ENCODE assay signal across 10 cellular contexts in the genomic region with DNA sequence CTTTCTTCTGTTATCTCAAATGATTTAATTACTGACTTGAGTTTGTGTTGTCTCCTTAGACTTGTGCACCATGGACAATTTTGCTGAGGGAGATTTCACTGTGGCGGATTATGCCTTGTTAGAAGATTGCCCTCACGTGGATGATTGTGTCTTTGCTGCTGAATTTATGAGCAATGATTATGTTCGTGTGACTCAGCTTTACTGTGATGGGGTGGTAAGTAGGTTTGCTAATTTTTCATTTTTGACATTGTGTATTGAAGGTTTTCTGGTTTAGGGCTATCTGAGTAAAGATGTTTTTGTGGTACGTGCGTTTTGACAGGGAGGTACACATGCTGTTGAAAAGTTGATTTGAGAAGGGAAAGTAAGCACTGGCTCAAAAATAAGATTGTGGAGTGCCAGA. TPM values are rescaled to one million over a fixed set of nuclear protein-coding genes. Genes with fewer than 3 reads are reported as not detected.
DNase-seq lines count a peak whose midpoint lies in the region; TF ChIP-seq lines count a peak whose summit lies in the region.
"Had no signal": no experiment of that assay in that cellular context is flagged by ENCODE, and none has a peak within 500 bp of the region (broad histone marks: within the 10 kb centered on the region; RNA-seq: fewer than 3 reads in every experiment).

No MANE protein-coding gene starts in this region.

- WGBS in endodermal cell (ENCODE audit: insufficient coverage in 1 of 2, insufficient read length in 1 of 2), 2 experiments = 86 to 91% methylated on average over 3 to 5 of the region's 5 CpGs

- H3K27ac ChIP-seq in endodermal cell (ENCODE audit: low read depth, low read length) = no peak overlapping the region
- H3K27ac ChIP-seq: thyroid gland had no signal

- H3K4me3 Mint-ChIP-seq in endodermal cell = no peak overlapping the region
- H3K4me3 Mint-ChIP-seq: nephron progenitor cell had no signal

- no peaks in the 10 kb centered on the region for H3K9me3 ChIP-seq in endodermal cell (ENCODE audit: control insufficient read depth, low read length)
- H3K9me3 ChIP-seq: thyroid gland had no signal

- H3K27me3 Mint-ChIP-seq in endodermal cell (ENCODE audit: insufficient read depth) = no peaks in the 10 kb centered on the region

- peaks cover 26% of the 10 kb centered on the region for H3K36me3 Mint-ChIP-seq in endodermal cell (ENCODE audit: low read depth)

- H3K9me3 Mint-ChIP-seq in endodermal cell = no peaks in the 10 kb centered on the region

- DNase-seq in NCI-H226 (peak; percentile 41), endodermal cell (no peak), pons (ENCODE audit: low spot score) (peak; percentile 48), 8988T (no peak)
- DNase-seq in activated CD4-positive, alpha-beta T cell treated with anti-CD3 and anti-CD28 coated beads, Interleukin-2, amount 50 U/mL, for 48 hours = no peak
- no peak for DNase-seq in stimulated activated CD4-positive, alpha-beta T cell treated with anti-CD3 and anti-CD28 coated beads, Interleukin-12 subunit alpha, Interleukin-12 subunit beta, amount 100 ng/mL, for 4 hours
- DNase-seq: activated CD8-positive, alpha-beta memory T cell treated with anti-CD3 and anti-CD28 coated beads, Interleukin-2, amount 50 U/mL, for 4 hours; nephron progenitor cell; thyroid gland had no signal

- H3K4me3 ChIP-seq in endodermal cell (ENCODE audit: low read length) = no peak overlapping the region
- H3K4me3 ChIP-seq: thyroid gland had no signal

- H3K9ac ChIP-seq in endodermal cell (ENCODE audit: extremely low read depth, low read length, poor library complexity, severe bottlenecking) = no peak overlapping the region

- peaks cover 5% of the 10 kb centered on the region for H3K4me1 Mint-ChIP-seq in endodermal cell
- H3K4me1 Mint-ChIP-seq: nephron progenitor cell had no signal

- H3K27me3 ChIP-seq in endodermal cell (ENCODE audit: control insufficient read depth, insufficient read depth, low read length, poor library complexity, severe bottlenecking) = no peaks in the 10 kb centered on the region
- H3K27me3 ChIP-seq: thyroid gland had no signal

- H3K36me3 ChIP-seq in endodermal cell (ENCODE audit: control insufficient read depth, insufficient read depth, low read length) = peaks cover 62% of the 10 kb centered on the region
- H3K36me3 ChIP-seq: thyroid gland had no signal

- TF ChIP-seq CTCF in GM12874 (IDR thresholded peaks at IDR 0.05; ENCODE audit: insufficient read depth, low read depth, low read length) = 0 out of 2 replicates have a peak, but pooled peaks have one; percentile 14
- peak; percentile 42 for TF ChIP-seq CTCF in endodermal cell (conservative IDR thresholded peaks at IDR 0.05)

- H3K4me1 ChIP-seq in endodermal cell (ENCODE audit: control insufficient read depth, insufficient read depth, low read length) = no peaks in the 10 kb centered on the region

- no peak overlapping the region for H3K27ac Mint-ChIP-seq in endodermal cell
- H3K27ac Mint-ChIP-seq: nephron progenitor cell had no signal

RNA-seq across cellular contexts. Expression of gene TTC3, which starts 14.1 kb away (rescaled TPM):
- 100 to 1,000 TPM; 184 to 273 TPM for total RNA-seq in endodermal cell
- polyA plus RNA-seq in endodermal cell (2013, experiment 1 of 2) = 237 TPM
- polyA plus RNA-seq in endodermal cell (2013, experiment 2 of 2) = 243 TPM

RNA-seq across cellular contexts. Expression of gene PIGP, which starts 14.3 kb away (rescaled TPM):
- total RNA-seq in endodermal cell = 10 to 100 TPM; 28.3 to 29.4 TPM
- polyA plus RNA-seq in endodermal cell (2013, experiment 1 of 2) = 26.5 TPM
- polyA plus RNA-seq in endodermal cell (2013, experiment 2 of 2) = 21.5 TPM

Comparison
In these comparisons a context has a peak if more than half of its experiments do, and no peak if none do; other contexts are left out.
1. DNase-seq: peak in NCI-H226 (single experiment) and pons (single experiment); none in endodermal cell (single experiment), 8988T (single experiment), activated CD4-positive, alpha-beta T cell treated with anti-CD3 and anti-CD28 coated beads, Interleukin-2, amount 50 U/mL, for 48 hours (0 of 2) and stimulated activated CD4-positive, alpha-beta T cell treated with anti-CD3 and anti-CD28 coated beads, Interleukin-12 subunit alpha, Interleukin-12 subunit beta, amount 100 ng/mL, for 4 hours (single experiment).